ENCODE assay signal across 1 cellular context in the genomic region with DNA sequence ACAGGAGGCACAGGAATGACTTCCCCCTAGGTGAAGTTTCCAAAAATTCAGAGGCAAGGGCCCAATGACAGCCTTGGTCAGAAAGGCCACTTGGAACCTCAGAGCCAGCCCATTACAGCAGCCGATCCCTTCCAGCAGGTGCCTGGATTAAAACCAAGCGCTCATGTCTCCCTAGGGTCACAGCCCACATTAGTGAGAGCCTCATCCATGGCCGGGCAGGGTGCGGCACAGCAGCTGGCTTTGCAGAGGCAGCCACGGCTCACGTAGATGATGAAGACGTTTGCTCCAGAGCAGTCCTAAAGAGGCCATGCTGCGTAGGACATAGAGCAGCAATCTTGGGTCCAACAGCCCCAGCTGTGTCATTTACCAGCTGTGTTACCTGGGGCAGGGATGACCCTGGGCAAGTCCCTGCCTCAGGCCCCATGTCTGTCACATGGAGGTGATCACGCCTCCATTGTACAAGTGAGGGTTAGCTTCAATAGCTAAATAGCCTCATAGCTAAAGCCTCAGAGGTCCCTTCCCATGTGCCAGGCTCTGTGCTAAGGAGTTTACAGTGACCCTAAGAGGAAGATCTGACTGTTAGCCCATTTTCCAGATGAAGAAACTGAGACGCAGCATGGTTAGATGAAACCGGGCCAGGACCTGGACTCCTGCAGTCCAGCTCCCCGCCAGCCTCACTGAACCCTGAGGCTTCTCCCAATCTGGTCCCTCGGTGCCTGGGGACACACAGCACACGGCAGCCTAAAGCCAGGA.
TF ChIP-seq lines count a peak whose summit lies in the region.

No MANE protein-coding gene starts in this region.

TF ChIP-seq in K562, 482 proteins besides CTCF, POLR2A, EP300 and RAD21 (continued from another document):
- TF ChIP-seq, protein P1, sequence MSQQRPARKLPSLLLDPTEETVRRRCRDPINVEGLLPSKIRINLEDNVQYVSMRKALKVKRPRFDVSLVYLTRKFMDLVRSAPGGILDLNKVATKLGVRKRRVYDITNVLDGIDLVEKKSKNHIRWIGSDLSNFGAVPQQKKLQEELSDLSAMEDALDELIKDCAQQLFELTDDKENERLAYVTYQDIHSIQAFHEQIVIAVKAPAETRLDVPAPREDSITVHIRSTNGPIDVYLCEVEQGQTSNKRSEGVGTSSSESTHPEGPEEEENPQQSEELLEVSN (IDR thresholded peaks at IDR 0.05; ENCODE audit: borderline replicate concordance in 1 of 2, extremely low read depth in 1 of 2, insufficient read depth in 1 of 2, insufficient read length in 1 of 2, low read depth in 1 of 2, low read length in 1 of 2, poor library complexity in 1 of 2, severe bottlenecking in 1 of 2) = no peak
- TF ChIP-seq ZFP30 (CRISPR knock-in tag; IDR thresholded peaks at IDR 0.05; ENCODE audit: borderline replicate concordance) (no peak), ADNP (tag; IDR thresholded peaks at IDR 0.05) (0 out of 2 replicates have a peak, but pooled peaks have one; percentile 27)
TF ChIP-seq in K562: peak in this region for 3.
